Comparison of ENCODE assay signal across 2 cellular contexts in the genomic region with DNA sequence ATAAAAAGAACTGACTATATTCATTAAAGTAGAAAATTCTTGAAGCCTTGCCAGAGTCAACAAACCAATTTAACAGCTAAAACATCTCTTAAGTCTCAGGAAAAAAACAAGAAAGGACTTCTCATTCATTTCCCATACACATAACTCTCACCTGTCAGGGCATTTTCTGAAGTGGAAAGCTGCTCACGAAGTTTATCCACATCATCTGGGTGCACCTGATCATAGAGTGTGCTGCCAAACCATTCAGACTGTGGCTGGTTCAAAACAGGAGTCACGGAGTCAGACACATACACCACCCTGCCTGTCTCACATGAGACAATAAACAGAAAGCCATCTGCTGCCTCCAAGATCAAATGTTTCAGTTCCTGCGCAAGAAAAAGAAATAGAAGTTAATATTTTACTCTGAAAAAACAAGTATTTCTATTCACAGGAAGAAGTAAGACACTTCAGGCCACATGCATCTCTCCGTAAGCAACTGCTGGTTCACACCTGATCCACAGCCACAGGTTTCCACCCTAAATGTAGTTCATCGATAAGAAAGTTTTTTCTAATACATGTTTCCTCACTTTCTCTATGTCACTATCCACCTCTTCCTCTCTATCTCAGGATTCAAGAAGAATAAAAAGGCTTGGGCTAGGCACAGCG.
TF ChIP-seq lines count a peak whose summit lies in the region.

No MANE protein-coding gene starts in this region.

TF ChIP-seq in IMR-90, 13 proteins besides CTCF, POLR2A, EP300 and RAD21:
- TF ChIP-seq CEBPB (IDR thresholded peaks at IDR 0.05; ENCODE audit: low read depth, low read length) (no peak), FOS (IDR thresholded peaks at IDR 0.05; ENCODE audit: low read depth, low read length) (no peak), NFE2L2 (IDR thresholded peaks at IDR 0.05; ENCODE audit: low read depth, low read length) (no peak), SMC3 (IDR thresholded peaks at IDR 0.05; ENCODE audit: low read depth, low read length) (no peak), MAFK (IDR thresholded peaks at IDR 0.05; ENCODE audit: low read depth, low read length) (no peak), CHD1 (IDR thresholded peaks at IDR 0.05; ENCODE audit: low read depth, low read length) (no peak), RFX5 (IDR thresholded peaks at IDR 0.05; ENCODE audit: low read depth, low read length) (no peak), MAZ (IDR thresholded peaks at IDR 0.05; ENCODE audit: borderline replicate concordance, low read depth, low read length) (no peak), RCOR1 (IDR thresholded peaks at IDR 0.05; ENCODE audit: insufficient replicate concordance, low read length) (no peak), MXI1 (IDR thresholded peaks at IDR 0.05; ENCODE audit: borderline replicate concordance, low read depth, low read length) (no peak), BHLHE40 (IDR thresholded peaks at IDR 0.05; ENCODE audit: low read depth, low read length) (no peak)
- TF ChIP-seq, protein P1, sequence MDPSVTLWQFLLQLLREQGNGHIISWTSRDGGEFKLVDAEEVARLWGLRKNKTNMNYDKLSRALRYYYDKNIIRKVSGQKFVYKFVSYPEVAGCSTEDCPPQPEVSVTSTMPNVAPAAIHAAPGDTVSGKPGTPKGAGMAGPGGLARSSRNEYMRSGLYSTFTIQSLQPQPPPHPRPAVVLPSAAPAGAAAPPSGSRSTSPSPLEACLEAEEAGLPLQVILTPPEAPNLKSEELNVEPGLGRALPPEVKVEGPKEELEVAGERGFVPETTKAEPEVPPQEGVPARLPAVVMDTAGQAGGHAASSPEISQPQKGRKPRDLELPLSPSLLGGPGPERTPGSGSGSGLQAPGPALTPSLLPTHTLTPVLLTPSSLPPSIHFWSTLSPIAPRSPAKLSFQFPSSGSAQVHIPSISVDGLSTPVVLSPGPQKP (IDR thresholded peaks at IDR 0.05; ENCODE audit: borderline replicate concordance, low read depth, low read length): no peak
- TF ChIP-seq, protein P2, sequence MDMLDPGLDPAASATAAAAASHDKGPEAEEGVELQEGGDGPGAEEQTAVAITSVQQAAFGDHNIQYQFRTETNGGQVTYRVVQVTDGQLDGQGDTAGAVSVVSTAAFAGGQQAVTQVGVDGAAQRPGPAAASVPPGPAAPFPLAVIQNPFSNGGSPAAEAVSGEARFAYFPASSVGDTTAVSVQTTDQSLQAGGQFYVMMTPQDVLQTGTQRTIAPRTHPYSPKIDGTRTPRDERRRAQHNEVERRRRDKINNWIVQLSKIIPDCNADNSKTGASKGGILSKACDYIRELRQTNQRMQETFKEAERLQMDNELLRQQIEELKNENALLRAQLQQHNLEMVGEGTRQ (IDR thresholded peaks at IDR 0.05; ENCODE audit: low read depth, low read length): no peak

TF ChIP-seq in endothelial cell of umbilical vein, 7 proteins besides CTCF, POLR2A, EP300 and RAD21:
- TF ChIP-seq MYC (IDR thresholded peaks at IDR 0.05; ENCODE audit: low read depth, low read length) (no peak), FOS (IDR thresholded peaks at IDR 0.05; ENCODE audit: borderline replicate concordance, insufficient read depth, low read length) (no peak), POLR2AphosphoS5 (IDR thresholded peaks at IDR 0.05; ENCODE audit: insufficient read depth, low read depth, low read length) (no peak), JUN (IDR thresholded peaks at IDR 0.05; ENCODE audit: borderline replicate concordance, insufficient read depth, insufficient read length, low read depth) (no peak)
- TF ChIP-seq, protein P3, sequence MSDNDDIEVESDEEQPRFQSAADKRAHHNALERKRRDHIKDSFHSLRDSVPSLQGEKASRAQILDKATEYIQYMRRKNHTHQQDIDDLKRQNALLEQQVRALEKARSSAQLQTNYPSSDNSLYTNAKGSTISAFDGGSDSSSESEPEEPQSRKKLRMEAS (IDR thresholded peaks at IDR 0.05; ENCODE audit: insufficient read depth, insufficient read length): no peak
